In genomic region chr12:107495604-107496003, GRCh38 we compare ENCODE assay signal across 2 cellular contexts.
TF ChIP-seq lines count a peak whose summit lies in the region.

No MANE protein-coding gene starts in this region.

TF ChIP-seq in HEK293, 187 proteins besides CTCF, POLR2A, EP300 and RAD21 (continued from another document):
- TF ChIP-seq SP7 (tag by site-specific recombination; IDR thresholded peaks at IDR 0.05) = no peak
- TF ChIP-seq ZNF76 (tag by site-specific recombination; IDR thresholded peaks at IDR 0.05; ENCODE audit: borderline replicate concordance, low read depth) = no peak
- no peak for TF ChIP-seq ZFP41 (tag by site-specific recombination; IDR thresholded peaks at IDR 0.05; ENCODE audit: borderline replicate concordance)
- no peak for TF ChIP-seq ZNF621 (tag by site-specific recombination; IDR thresholded peaks at IDR 0.05)
- TF ChIP-seq ZNF513 (tag by site-specific recombination; IDR thresholded peaks at IDR 0.05) = peak; percentile 52
- TF ChIP-seq ZNF585B (tag by site-specific recombination; IDR thresholded peaks at IDR 0.05) = no peak
- no peak for TF ChIP-seq ZNF747 (tag by site-specific recombination; IDR thresholded peaks at IDR 0.05)

TF ChIP-seq in H1, 55 proteins besides CTCF, POLR2A, EP300 and RAD21 (continued from another document):
- TF ChIP-seq POU5F1 (IDR thresholded peaks at IDR 0.05; ENCODE audit: low read depth, low read length) (no peak), KDM1A (IDR thresholded peaks at IDR 0.05; ENCODE audit: borderline replicate concordance, low read length) (peak; percentile 83; the same call in 1 of the 2 replicates), TCF12 (IDR thresholded peaks at IDR 0.05; ENCODE audit: low read depth, low read length) (no peak), ATF3 (IDR thresholded peaks at IDR 0.05; ENCODE audit: insufficient read depth, low read depth, low read length) (no peak), NRF1 (IDR thresholded peaks at IDR 0.05; ENCODE audit: low read depth, low read length) (no peak)
